Comparison of ENCODE assay signal across 4 cellular contexts in the genomic region with DNA sequence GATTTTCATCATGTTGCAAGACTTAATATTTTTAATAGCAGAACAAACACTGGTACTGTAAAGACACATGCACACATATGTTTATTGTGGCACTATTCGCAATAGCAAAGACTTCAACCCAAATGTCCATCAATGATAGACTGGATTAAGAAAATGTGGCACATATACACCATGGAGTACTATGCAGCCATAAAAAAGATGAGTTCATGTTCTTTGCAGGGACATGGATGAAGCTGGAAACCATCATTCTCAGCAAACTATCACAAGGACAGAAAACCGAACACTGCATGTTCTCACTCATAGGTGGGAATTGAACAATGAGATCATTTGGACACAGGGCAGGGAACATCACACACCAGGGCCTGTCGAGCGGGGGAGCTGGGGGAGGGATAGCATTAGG. TPM values are rescaled to one million over a fixed set of nuclear protein-coding genes. Genes with fewer than 3 reads are reported as not detected.
A peak's percentile ranks its signal among the peaks of the same experiment; 100 is the strongest.
DNase-seq lines count a peak whose midpoint lies in the region; ATAC-seq, FAIRE-seq and TF ChIP-seq lines count a peak whose summit lies in the region.
"Not testable (repeated sequence)": the region's sequence is repeated elsewhere in the genome, so short reads cannot be mapped to it uniquely, and the experiment has no call there.
"Had no signal": no experiment of that assay in that cellular context is flagged by ENCODE, and none has a peak within 500 bp of the region (broad histone marks: within the 10 kb centered on the region; RNA-seq: fewer than 3 reads in every experiment).

No MANE protein-coding gene starts in this region.

- FAIRE-seq in K562 (lab: Jason Lieb, UNC), result not testable (repeated sequence)

- POLR2A ChIA-PET in HEK293 (lab: Yijun Ruan, JAX); PC-9 (lab: Charles Lee; ENCODE audit: unreplicated experiment); K562 (lab: Yijun Ruan, JAX): not testable (repeated sequence)

- TF ChIP-seq EP300 in K562 (IDR thresholded peaks at IDR 0.05; ENCODE audit: low read length), result not testable (repeated sequence)

- not testable (repeated sequence) for H3K27ac ChIP-seq in HEK293 (ENCODE audit: extremely low read depth, low read depth, low read length); PC-9; K562 (ENCODE audit: extremely low read depth, low read depth, low read length)

- H3K9me1 ChIP-seq in K562 (ENCODE audit: control insufficient read depth, insufficient read depth, low read length), result not testable (repeated sequence)

- not testable (repeated sequence) for H3F3A ChIP-seq in PC-9 (ENCODE audit: insufficient read depth, low read depth)

- H3K36me3 ChIP-seq in HEK293 (ENCODE audit: control insufficient read depth in 2 of 2, insufficient read depth in 1 of 2, low read length in 2 of 2); PC-9 (ENCODE audit: low read depth); K562 (ENCODE audit: control insufficient read depth, insufficient read depth, low read length): not testable (repeated sequence)

- not testable (repeated sequence) for H2AFZ ChIP-seq in PC-9; K562 (ENCODE audit: low read depth, low read length)

- DNase-seq in PC-9; K562 (ENCODE audit: extremely low read depth in 1 of 4, low spot score in 3 of 4): not testable (repeated sequence)

- TSS peak; percentile 25 for BruUV-seq in PC-9 (replicated peaks; lab: Mats Ljungman, UMichigan)
- BruUV-seq in K562 (replicated peaks; lab: Mats Ljungman, UMichigan), result not testable (repeated sequence)

- H3K4me3 ChIP-seq in HEK293 (ENCODE audit: low read depth, low read length); PC-9; K562: not testable (repeated sequence)

- TF ChIP-seq POLR2A in K562 (conservative IDR thresholded peaks at IDR 0.05), result not testable (repeated sequence)

- not testable (repeated sequence) for ATAC-seq in K562

- intact Hi-C loops in PC-9 (cut with micrococcal nuclease; ENCODE audit: unreplicated experiment); K562 (cut with micrococcal nuclease): not testable (repeated sequence)

- in situ Hi-C loops in K562 (cut with MboI), result not testable (repeated sequence)

- TF ChIP-seq RAD21 in K562 (CRISPR knock-in tag; conservative IDR thresholded peaks at IDR 0.05 in 1 of 2, IDR thresholded peaks at IDR 0.05 in 1 of 2), result not testable (repeated sequence)

- H3K79me2 ChIP-seq in PC-9 (ENCODE audit: low read depth); K562 (ENCODE audit: control insufficient read depth, insufficient read depth, low read length): not testable (repeated sequence)

- 72% methylated on average over 4 of the region's 4 CpGs for WGBS in K562 (ENCODE audit: insufficient coverage, low coverage, missing lambda C conversion rate)

- H3K9me2 ChIP-seq in PC-9 (ENCODE audit: insufficient read depth), result not testable (repeated sequence)

- not testable (repeated sequence) for H3K4me2 ChIP-seq in PC-9; K562 (ENCODE audit: insufficient read depth, low read length)

- H3K9me3 ChIP-seq in HEK293 (ENCODE audit: control insufficient read depth, insufficient read depth, low read depth, low read length); PC-9 (ENCODE audit: insufficient read depth, low read depth); K562 (replicated peaks; ENCODE audit: control insufficient read depth, insufficient read depth, low read depth, low read length): not testable (repeated sequence)

- H3K9ac ChIP-seq in K562 (ENCODE audit: insufficient read depth in 1 of 2, low read depth in 2 of 2, low read length in 2 of 2), result not testable (repeated sequence)

- peaks cover 19% of the 10 kb centered on the region for H3K4me1 ChIP-seq in HEK293 (ENCODE audit: control insufficient read depth, insufficient read depth, low read length)
- not testable (repeated sequence) for H3K4me1 ChIP-seq in PC-9 (replicated peaks; ENCODE audit: insufficient read depth); K562 (replicated peaks in 1 of 2; ENCODE audit: control insufficient read depth in 2 of 2, insufficient read depth in 2 of 2, low read length in 2 of 2)

- CTCF ChIA-PET in HEK293 (lab: Yijun Ruan, JAX), result interaction anchor here (0.6 kb wide), 1 partner anchor 1220 kb away, joined by 3 read pairs; no protein-coding TSS in a partner anchor
- CTCF ChIA-PET in PC-9 (lab: Charles Lee); K562 (lab: Yijun Ruan, JAX; ENCODE audit: low intra/inter-chr PET ratio): not testable (repeated sequence)

- not testable (repeated sequence) for H3K27me3 ChIP-seq in PC-9 (ENCODE audit: insufficient read depth, low read depth); K562 (ENCODE audit: control insufficient read depth in 2 of 2, insufficient read depth in 2 of 2, low read length in 2 of 2)

- H4K20me1 ChIP-seq in PC-9 (ENCODE audit: insufficient read depth); K562 (replicated peaks; ENCODE audit: control insufficient read depth, insufficient read depth, low read length): not testable (repeated sequence)

- TF ChIP-seq CTCF in HEK293 (tag by site-specific recombination; IDR thresholded peaks at IDR 0.05); PC-9 (conservative IDR thresholded peaks at IDR 0.05); K562 (IDR thresholded peaks at IDR 0.05 in 2 of 3, conservative IDR thresholded peaks at IDR 0.05 in 1 of 3; ENCODE audit: insufficient read depth in 2 of 3, low read depth in 1 of 3, low read length in 3 of 3): not testable (repeated sequence)

TF ChIP-seq in HEK293, 187 proteins besides CTCF, POLR2A, EP300 and RAD21 (continues in another document):
- TF ChIP-seq ZNF146 (tag by site-specific recombination; IDR thresholded peaks at IDR 0.05), result peak; percentile 95
- TF ChIP-seq, protein P1, sequence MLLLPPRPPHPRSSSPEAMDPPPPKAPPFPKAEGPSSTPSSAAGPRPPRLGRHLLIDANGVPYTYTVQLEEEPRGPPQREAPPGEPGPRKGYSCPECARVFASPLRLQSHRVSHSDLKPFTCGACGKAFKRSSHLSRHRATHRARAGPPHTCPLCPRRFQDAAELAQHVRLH (tag by site-specific recombination; IDR thresholded peaks at IDR 0.05), result 0 out of 2 replicates have a peak, but pooled peaks have one; percentile 57

TF ChIP-seq in K562, 482 proteins besides CTCF, POLR2A, EP300 and RAD21:
- peak; percentile 81 for TF ChIP-seq ZNF146 (CRISPR knock-in tag; IDR thresholded peaks at IDR 0.05; ENCODE audit: unreplicated experiment)
- peak; percentile 33 for TF ChIP-seq RBM25 (IDR thresholded peaks at IDR 0.05; ENCODE audit: low read depth, low read length, severe bottlenecking)

RNA-seq across cellular contexts. Expression of a gene that starts 51.6 kb away (rescaled TPM):
- total RNA-seq in PC-9 (2021), result 24.2 and 27.4 TPM in 2 replicates
- 1.8 and 7.8 TPM in 2 replicates for total RNA-seq in K562 (2011; cell fraction: chromatin; rRNA removed; ENCODE audit: low replicate concordance)
- 1.3 and 2.1 TPM in 2 replicates for total RNA-seq in K562 (2011; cell fraction: nucleolus; rRNA removed)
- 5.4 and 8.2 TPM in 2 replicates for total RNA-seq in K562 (2011; cell fraction: nucleoplasm; rRNA removed)
- 7.3 and 8.0 TPM in 2 replicates for total RNA-seq in K562 (2014; rRNA removed)
- 12.1 and 13.6 TPM in 2 replicates for total RNA-seq in K562 (2014; rRNA removed; fragmentation: Illumina TruSeq; extraction: Trizol)
- total RNA-seq in K562 (2015; rRNA removed; fragmentation: Illumina TruSeq; extraction: Trizol), result 9.1 and 10.2 TPM in 2 replicates
- 9.9 and 10.8 TPM in 2 replicates for total RNA-seq in K562 (2021)
- 2.9 and 5.5 TPM in 2 replicates for polyA plus RNA-seq in K562 (2011; rRNA removed)
- polyA plus RNA-seq in K562 (2011; cell fraction: cytosol; rRNA removed), result 1.2 and 1.8 TPM in 2 replicates
- polyA plus RNA-seq in K562 (2011; cell fraction: nucleus; rRNA removed), result 1.8 and 1.9 TPM in 2 replicates
- 4.4 and 6.3 TPM in 2 replicates for polyA plus RNA-seq in K562 (2012)
- 8.3 and 10.5 TPM in 2 replicates for polyA plus RNA-seq in K562 (2014; fragmentation: Illumina TruSeq; extraction: Trizol)
- 1 to 10 TPM; 4.4 to 5.0 TPM for polyA plus RNA-seq in K562 (2014; fragmentation: Nextera tagmentation; extraction: Ambion mirVana)
- 6.5 and 8.6 TPM in 2 replicates for polyA plus RNA-seq in K562 (2014; rRNA removed)
- polyA minus RNA-seq in K562 (2011; rRNA and poly(A)+ RNA removed), result 3.8 and 5.6 TPM in 2 replicates
- 1.7 and 3.1 TPM in 2 replicates for polyA minus RNA-seq in K562 (2011; cell fraction: cytosol; rRNA and poly(A)+ RNA removed)
- 1.8 and 2.7 TPM in 2 replicates for polyA minus RNA-seq in K562 (2011; cell fraction: nucleus; rRNA and poly(A)+ RNA removed)
- total RNA-seq: B cell had no signal
